In the genomic region with DNA sequence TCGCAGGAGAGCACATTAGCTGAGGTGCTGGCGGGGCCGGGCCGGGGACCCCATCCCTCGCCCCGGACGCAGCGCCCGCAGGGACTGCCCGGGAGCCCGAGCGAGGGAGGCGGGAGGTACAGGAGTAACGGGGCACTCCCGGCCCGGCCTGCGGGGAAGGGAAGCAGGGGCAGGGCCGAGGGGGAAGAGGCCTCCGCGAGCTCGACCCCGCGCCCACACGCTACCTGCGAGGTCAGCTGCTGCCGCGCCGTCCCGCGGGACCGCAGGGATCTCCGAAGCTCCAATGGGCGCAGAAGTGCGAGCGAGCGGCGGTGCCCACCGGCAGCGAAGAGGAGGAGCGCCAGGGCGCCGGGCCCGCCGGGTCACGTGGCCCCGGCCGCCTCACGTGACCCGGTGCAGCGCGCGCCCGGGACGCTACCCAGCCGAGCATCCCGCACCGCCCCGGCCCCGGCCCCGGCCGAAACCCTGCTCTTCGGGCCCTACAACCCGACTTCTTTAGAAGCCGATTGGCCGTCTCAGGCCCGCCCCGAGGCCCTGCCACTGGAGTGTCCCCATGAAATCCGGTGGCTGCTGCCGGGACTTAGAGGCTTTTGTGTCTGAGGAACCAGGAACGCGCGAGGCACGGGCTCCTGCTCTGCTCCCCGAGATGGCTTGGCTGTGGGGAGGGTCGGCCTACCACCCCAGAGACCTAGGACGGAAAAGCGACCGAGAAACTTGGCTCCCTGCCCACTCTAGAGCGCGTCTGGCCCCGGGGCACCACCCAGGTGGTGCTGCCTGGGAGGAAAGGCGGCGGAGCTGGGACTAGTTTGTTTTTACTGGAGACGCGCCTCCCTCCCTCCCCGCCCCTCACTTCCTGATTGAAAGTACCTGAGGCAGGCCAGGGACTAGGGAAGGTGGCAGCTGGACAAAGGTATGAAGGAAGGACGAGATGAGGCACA, we compare ENCODE assay signal across 8 cellular contexts. TPM values are rescaled to one million over a fixed set of nuclear protein-coding genes. Genes with fewer than 3 reads are reported as not detected.
DNase-seq lines count a peak whose midpoint lies in the region; ATAC-seq lines count a peak whose summit lies in the region.

A gene (minus strand): TSS at position 339 of the 938 bp plus-strand sequence. CDS start 18,279 bp downstream, outside the sequence.

- peaks cover 24% of the 10 kb centered on the region for H3K4me1 ChIP-seq in CD4-positive, CD25-positive, alpha-beta regulatory T cell (ENCODE audit: control insufficient read depth, insufficient read depth, low read length, poor library complexity, severe bottlenecking)

- H3K27ac ChIP-seq in CD4-positive, CD25-positive, alpha-beta regulatory T cell (ENCODE audit: insufficient read depth, low read length, poor library complexity, severe bottlenecking) = peak within 1 kb of the TSS; percentile 73

- peaks cover 21% of the 10 kb centered on the region for H3K36me3 Mint-ChIP-seq in CD4-positive, CD25-positive, alpha-beta regulatory T cell

- H3K27me3 Mint-ChIP-seq in CD4-positive, CD25-positive, alpha-beta regulatory T cell = no peaks in the 10 kb centered on the region

- H3K27me3 ChIP-seq in CD4-positive, CD25-positive, alpha-beta regulatory T cell (ENCODE audit: control insufficient read depth, insufficient read depth, low read length) = no peaks in the 10 kb centered on the region

- DNase-seq in CD4-positive, CD25-positive, alpha-beta regulatory T cell = peak; percentile 71 to 82 (median 71)
- DNase-seq in NOMO-1 treated with DMSO at 0.1 percent for 48 hours (lab: John Stamatoyannopoulos, UW; ENCODE audit: unreplicated experiment) = peak; percentile 51
- DNase-seq in activated T-cell treated with anti-CD3 and anti-CD28 coated beads for 1 hour (ENCODE audit: low read depth) = peak; percentile 52
- DNase-seq in epidermal melanocyte (ENCODE audit: insufficient read length, low spot score) = peak; percentile 85
- DNase-seq in midbrain (lab: John Stamatoyannopoulos, UW) = peak; percentile 75
- peak; percentile 59 to 63 for DNase-seq in stimulated activated CD8-positive, alpha-beta memory T cell treated with anti-CD3 and anti-CD28 coated beads, Interleukin-15, amount 100 ng/mL, for 48 hours (ENCODE audit: low read depth in 2 of 2)

- H3K27ac Mint-ChIP-seq in CD4-positive, CD25-positive, alpha-beta regulatory T cell = peak within 1 kb of the TSS; percentile 77 to 97 (median 90)

- no peaks in the 10 kb centered on the region for H3K9me3 Mint-ChIP-seq in CD4-positive, CD25-positive, alpha-beta regulatory T cell

- peak within 1 kb of the TSS; percentile 88 to 99 (median 94) for H3K4me3 Mint-ChIP-seq in CD4-positive, CD25-positive, alpha-beta regulatory T cell

- H3K36me3 ChIP-seq in CD4-positive, CD25-positive, alpha-beta regulatory T cell (ENCODE audit: control insufficient read depth, insufficient read depth, low read length) = peaks cover 8% of the 10 kb centered on the region

- ATAC-seq in CD4-positive, CD25-positive, alpha-beta regulatory T cell (ENCODE audit: low read depth in 2 of 2) = peak; percentile 95
- ATAC-seq in GM19324 (IDR thresholded peaks at IDR 0.05; ENCODE audit: low FRiP score, unreplicated experiment) (peak; percentile 94), HG03457 (IDR thresholded peaks at IDR 0.05; ENCODE audit: unreplicated experiment) (peak; percentile 68)

- no peaks in the 10 kb centered on the region for H3K9me3 ChIP-seq in CD4-positive, CD25-positive, alpha-beta regulatory T cell (ENCODE audit: control insufficient read depth in 2 of 2, low read length in 2 of 2)

- peak within 1 kb of the TSS; percentile 98 for H3K4me3 ChIP-seq in CD4-positive, CD25-positive, alpha-beta regulatory T cell (ENCODE audit: low read depth, low read length)

- peaks cover 20 to 54% (median 40%) of the 10 kb centered on the region in 4 donors for H3K4me1 Mint-ChIP-seq in CD4-positive, CD25-positive, alpha-beta regulatory T cell

RNA-seq across cellular contexts. Expression of the gene that starts here (rescaled TPM):
- total RNA-seq in CD4-positive, CD25-positive, alpha-beta regulatory T cell = 46.0 TPM
- polyA plus RNA-seq in CD4-positive, CD25-positive, alpha-beta regulatory T cell = 10 to 100 TPM; 13.1 to 19.4 (median 16.9) TPM

Comparison
In these comparisons a context has a peak if more than half of its experiments do, and no peak if none do; other contexts are left out.
1. Peak in every context shown above with its lines: DNase-seq, ATAC-seq, H3K4me3 ChIP-seq and H3K27ac ChIP-seq.